In the genomic region with DNA sequence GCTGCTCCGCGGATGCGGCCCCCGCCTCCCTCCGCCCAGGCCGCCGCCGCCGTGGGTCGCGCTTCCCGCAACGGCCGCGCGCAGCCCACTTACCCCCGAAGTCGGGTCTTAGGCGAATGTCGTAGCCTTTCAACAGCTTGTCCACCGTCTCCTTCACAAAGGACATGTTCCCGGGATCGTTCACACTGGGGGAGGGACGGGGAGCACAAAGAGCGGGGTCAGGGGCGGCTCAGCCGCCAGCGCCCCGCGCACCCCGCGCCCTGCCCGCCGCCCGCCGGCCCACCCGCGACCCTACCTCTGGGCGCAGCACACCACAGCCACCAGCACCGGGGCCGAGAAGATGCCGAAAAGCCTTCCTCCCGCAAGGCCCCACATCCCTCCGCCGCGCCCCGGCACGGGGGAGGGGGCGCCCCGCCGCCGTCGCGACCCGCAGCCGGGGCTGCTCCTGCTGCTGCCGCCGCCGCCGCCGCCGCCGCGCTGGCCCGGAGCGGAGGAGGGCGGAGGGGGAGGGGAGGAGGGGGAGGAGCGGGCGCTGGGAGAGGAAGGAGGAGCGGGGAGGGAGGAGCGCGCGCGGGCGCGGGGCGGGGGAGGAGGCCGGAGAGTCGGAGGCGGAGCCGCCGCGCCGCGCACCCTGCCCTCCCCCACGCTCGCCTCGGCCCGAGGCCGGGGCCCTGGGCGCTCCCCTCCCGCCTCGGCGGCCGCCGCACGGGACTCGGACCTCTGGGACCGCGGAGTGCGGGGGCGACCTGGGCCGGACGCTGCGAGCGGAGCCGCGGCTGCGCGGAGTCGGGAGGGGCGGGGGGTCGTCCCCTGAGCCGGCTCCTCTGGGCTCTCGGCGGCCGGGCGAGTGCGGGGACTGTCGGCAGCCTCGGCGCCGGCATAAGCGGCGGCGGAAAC, we compare ENCODE assay signal across 10 cellular contexts. TPM values are rescaled to one million over a fixed set of nuclear protein-coding genes. Genes with fewer than 3 reads are reported as not detected.
DNase-seq lines count a peak whose midpoint lies in the region; ATAC-seq and TF ChIP-seq lines count a peak whose summit lies in the region.
"Had no signal": no experiment of that assay in that cellular context is flagged by ENCODE, and none has a peak within 500 bp of the region (broad histone marks: within the 10 kb centered on the region; RNA-seq: fewer than 3 reads in every experiment).

A gene (minus strand): TSS at position 479 of the 897 bp plus-strand sequence.

- peaks cover 2 to 4% of the 10 kb centered on the region in 2 donors for H3K9me3 Mint-ChIP-seq in natural killer cell
- peaks cover 9% of the 10 kb centered on the region for H3K9me3 Mint-ChIP-seq in natural killer cell treated with Interleukin-12 subunit alpha and Interleukin-12 subunit beta and Interleukin-15 and Interleukin-18, amount 100 ng/mL, for 72 hours

- peak within 1 kb of the TSS in 1 of 3 donors; percentile 27 for H3K27ac ChIP-seq in thyroid gland
- H3K27ac ChIP-seq: SJSA1 had no signal

- no peaks in the 10 kb centered on the region for H3K4me1 Mint-ChIP-seq in natural killer cell
- no peaks in the 10 kb centered on the region for H3K4me1 Mint-ChIP-seq in natural killer cell treated with Interleukin-12 subunit alpha and Interleukin-12 subunit beta and Interleukin-15 and Interleukin-18, amount 100 ng/mL, for 72 hours (ENCODE audit: low read depth in 2 of 2)

- intact Hi-C loops in natural killer cell (cut with micrococcal nuclease) (no loop called here), left colon (cut with DNase I, micrococcal nuclease) (no loop called here), thyroid gland (cut with DNase I) (no loop called here)

- no peak within 1 kb of the TSS for H3K27ac Mint-ChIP-seq in natural killer cell
- no peak within 1 kb of the TSS for H3K27ac Mint-ChIP-seq in natural killer cell treated with Interleukin-12 subunit alpha and Interleukin-12 subunit beta and Interleukin-15 and Interleukin-18, amount 100 ng/mL, for 72 hours

- H3K36me3 ChIP-seq in thyroid gland: no peaks in the 10 kb centered on the region
- H3K36me3 ChIP-seq: SJSA1 had no signal

- peaks cover 26 to 28% of the 10 kb centered on the region in 2 donors for H3K27me3 Mint-ChIP-seq in natural killer cell (ENCODE audit: low read depth in 2 of 2)
- H3K27me3 Mint-ChIP-seq in natural killer cell treated with Interleukin-12 subunit alpha and Interleukin-12 subunit beta and Interleukin-15 and Interleukin-18, amount 100 ng/mL, for 72 hours: peaks cover 20 to 22% of the 10 kb centered on the region in 2 donors

- H3K4me1 ChIP-seq in thyroid gland: peaks cover 0 to 9% of the 10 kb centered on the region in 2 donors
- H3K4me1 ChIP-seq: SJSA1 had no signal

- TF ChIP-seq CTCF in natural killer cell (IDR thresholded peaks at IDR 0.05) (no peak), astrocyte of the cerebellum (IDR thresholded peaks at IDR 0.05; ENCODE audit: low read depth, low read length, missing control alignments) (no peak), thyroid gland (IDR thresholded peaks at IDR 0.05) (no peak)

- H3K4me3 ChIP-seq in astrocyte of the cerebellum (ENCODE audit: low read depth, low read length) (peak within 1 kb of the TSS; percentile 22), thyroid gland (replicated peaks in 1 of 3) (peak within 1 kb of the TSS; percentile 39 to 49 (median 44))
- H3K4me3 ChIP-seq: SJSA1 had no signal

- peaks cover 15% of the 10 kb centered on the region for H3K36me3 Mint-ChIP-seq in natural killer cell
- H3K36me3 Mint-ChIP-seq in natural killer cell treated with Interleukin-12 subunit alpha and Interleukin-12 subunit beta and Interleukin-15 and Interleukin-18, amount 100 ng/mL, for 72 hours: no peaks in the 10 kb centered on the region

- no peaks in the 10 kb centered on the region for H3K27me3 ChIP-seq in thyroid gland

- no peaks in the 10 kb centered on the region for H3K9me3 ChIP-seq in thyroid gland
- H3K9me3 ChIP-seq: SJSA1 had no signal

- peak in 1 of 2 donors; percentile 39 for TF ChIP-seq POLR2A in thyroid gland (IDR thresholded peaks at IDR 0.05)

- WGBS in thyroid gland, 2 donors: 0% methylated on average over 3 to 7 of the region's 126 CpGs

- peak within 1 kb of the TSS; percentile 68 for H3K4me3 Mint-ChIP-seq in natural killer cell
- no peak within 1 kb of the TSS for H3K4me3 Mint-ChIP-seq in natural killer cell treated with Interleukin-12 subunit alpha and Interleukin-12 subunit beta and Interleukin-15 and Interleukin-18, amount 100 ng/mL, for 72 hours

- DNase-seq in natural killer cell: no peak
- DNase-seq in natural killer cell treated with Interleukin-12 subunit alpha and Interleukin-12 subunit beta and Interleukin-15 and Interleukin-18, amount 100 ng/mL, for 72 hours (ENCODE audit: low spot score): no peak
- no peak for DNase-seq in astrocyte of the cerebellum (ENCODE audit: low read depth)
- no peak for DNase-seq in left colon
- DNase-seq in thyroid gland: peak; percentile 85 to 87
- DNase-seq in activated naive CD4-positive, alpha-beta T cell treated with anti-CD3 and anti-CD28 coated beads, Interleukin-2, amount 50 U/mL, for 16 hours: no peak

- in situ Hi-C loops in astrocyte of the cerebellum (cut with HindIII; ENCODE audit: low sequenced_read_pairs): no loop called here

- no peak for ATAC-seq in natural killer cell
- no peak for ATAC-seq in natural killer cell treated with Interleukin-12 subunit alpha and Interleukin-12 subunit beta and Interleukin-15 and Interleukin-18, amount 100 ng/mL, for 72 hours
- peak; percentile 36 for ATAC-seq in left colon
- ATAC-seq in HG02852 (IDR thresholded peaks at IDR 0.05; ENCODE audit: unreplicated experiment): no peak
- ATAC-seq in HG02884 (IDR thresholded peaks at IDR 0.05; ENCODE audit: unreplicated experiment): no peak

RNA-seq across cellular contexts. Expression of the gene that starts here (rescaled TPM):
- total RNA-seq in natural killer cell (not detected), left colon (1 to 10 TPM; 2.5 to 5.5 TPM), thyroid gland (10 to 100 TPM; 15.0 to 46.7 (median 20.6) TPM)
- total RNA-seq in natural killer cell treated with Interleukin-12 subunit alpha and Interleukin-12 subunit beta and Interleukin-15 and Interleukin-18, amount 100 ng/mL, for 72 hours: not detected
- total RNA-seq: myocyte, SJSA1 had no signal

Comparison
In these comparisons a context has a peak if more than half of its experiments do, and no peak if none do; other contexts are left out.
1. DNase-seq: peak in thyroid gland (2 of 2); none in natural killer cell (single experiment), natural killer cell treated with Interleukin-12 subunit alpha and Interleukin-12 subunit beta and Interleukin-15 and Interleukin-18, amount 100 ng/mL, for 72 hours (single experiment), astrocyte of the cerebellum (single experiment), left colon (0 of 2) and activated naive CD4-positive, alpha-beta T cell treated with anti-CD3 and anti-CD28 coated beads, Interleukin-2, amount 50 U/mL, for 16 hours (single experiment).